ENCODE assay signal across 25 cellular contexts in genomic region chr22:43681724-43682360, GRCh38.
"Had no signal": no experiment of that assay in that cellular context is flagged by ENCODE, and none has a peak within 500 bp of the region (broad histone marks: within the 10 kb centered on the region; RNA-seq: fewer than 3 reads in every experiment).

No MANE protein-coding gene starts in this region.

- H3K27ac ChIP-seq: adrenal gland, ascending aorta, foreskin keratinocyte, heart right ventricle, neural progenitor cell, right atrium auricular region, stomach, thyroid gland, upper lobe of left lung, vagina had no signal

- DNase-seq: activated B cell treated with CpG ODN at 0.5 μM for 24 hours; activated CD4-positive, alpha-beta T cell treated with anti-CD3 and anti-CD28 coated beads, Interleukin-2, amount 50 U/mL, for 4 hours; activated effector memory CD4-positive, alpha-beta T cell treated with anti-CD3 and anti-CD28 coated beads, Interleukin-2, amount 50 U/mL, for 16 hours; activated naive CD4-positive, alpha-beta T cell treated with anti-CD3 and anti-CD28 coated beads for 36 hours; activated naive CD8-positive, alpha-beta T cell treated with anti-CD3 and anti-CD28 coated beads for 36 hours; adrenal gland; caudate nucleus; heart right ventricle; islet precursor cell; left colon; natural killer cell; stimulated activated CD4-positive, alpha-beta T cell treated with anti-CD3 and anti-CD28 coated beads, Interleukin-1b, Interleukin-23, amount 100 ng/mL, for 48 hours; stimulated activated naive B cell treated with anti-CD40 and anti-IgM and Interleukin-4, amounts not matched to agents 10 μg/mL and 1 μg/mL and 100 μg/mL, for 72 hours; stomach; SW 1271; T-helper 17 cell; thyroid gland; upper lobe of left lung had no signal

- H3K4me3 ChIP-seq: adrenal gland, ascending aorta, heart right ventricle, neural progenitor cell, right atrium auricular region, smooth muscle cell, stomach, thyroid gland, upper lobe of left lung, vagina had no signal

- H3K36me3 ChIP-seq: adrenal gland, ascending aorta, heart right ventricle, neural progenitor cell, right atrium auricular region, stomach, thyroid gland, upper lobe of left lung, vagina had no signal

- ATAC-seq: esophagus mucosa; foreskin keratinocyte; heart right ventricle; left colon; natural killer cell; stimulated activated naive B cell treated with anti-CD40 and anti-IgM and Interleukin-4, amounts not matched to agents 10 μg/mL and 1 μg/mL and 100 μg/mL, for 72 hours; T-helper 17 cell had no signal

- H3K9me3 ChIP-seq: adrenal gland, ascending aorta, right atrium auricular region, thyroid gland, upper lobe of left lung, vagina had no signal

- H3K9ac ChIP-seq: neural progenitor cell had no signal

- H3K27me3 ChIP-seq: adrenal gland, ascending aorta, foreskin keratinocyte, heart right ventricle, neural progenitor cell, right atrium auricular region, stomach, thyroid gland, upper lobe of left lung, vagina had no signal

- H3K4me1 ChIP-seq: adrenal gland, ascending aorta, heart right ventricle, right atrium auricular region, stomach, thyroid gland, upper lobe of left lung, vagina had no signal
